Comparison of ENCODE assay signal across 8 cellular contexts in genomic region chr12:133181238-133181959, GRCh38. TPM values are rescaled to one million over a fixed set of nuclear protein-coding genes. Genes with fewer than 3 reads are reported as not detected.
DNase-seq lines count a peak whose midpoint lies in the region; TF ChIP-seq lines count a peak whose summit lies in the region.

ZNF268 (plus strand) TSS chr12:133181495; CDS start chr12:133181998, 503 bp downstream.

- peaks cover 7% of the 10 kb centered on the region for H3K9me3 ChIP-seq in neural cell (ENCODE audit: low read length)
- peaks cover 5 to 82% (median 50%) of the 10 kb centered on the region in 4 donors for H3K9me3 ChIP-seq in stomach

- 1 to 3% (median 1%) methylated on average over 38 to 40 of the region's 40 CpGs for WGBS in stomach, 5 donors

- H3K27ac ChIP-seq in neural cell (ENCODE audit: low read length), result peak within 1 kb of the TSS; percentile 88
- peak within 1 kb of the TSS; percentile 52 to 83 (median 79) for H3K27ac ChIP-seq in stomach

- peaks cover 23% of the 10 kb centered on the region for H3K79me2 ChIP-seq in neural cell (replicated peaks; ENCODE audit: insufficient read depth, low read length)

- peak; percentile 60 for TF ChIP-seq RAD21 in neural cell (conservative IDR thresholded peaks at IDR 0.05)

- H3K4me1 ChIP-seq in stomach, result peaks cover 6 to 14% (median 12%) of the 10 kb centered on the region in 4 donors

- peak; percentile 62 for TF ChIP-seq POLR2A in Raji (IDR thresholded peaks at IDR 0.05; ENCODE audit: insufficient read depth, low read depth, low read length)
- TF ChIP-seq POLR2A in stomach (IDR thresholded peaks at IDR 0.05), result no peak

- H3K4me3 ChIP-seq in neural cell (ENCODE audit: low read length) (peak within 1 kb of the TSS; percentile 100), stomach (peak within 1 kb of the TSS; percentile 69 to 99 (median 84))

- no peaks in the 10 kb centered on the region for H3K9me2 ChIP-seq in neural cell (ENCODE audit: insufficient read depth, low read length)

- H3K4me2 ChIP-seq in neural cell (ENCODE audit: low read length), result peak within 1 kb of the TSS; percentile 85

- H2AFZ ChIP-seq in neural cell (ENCODE audit: low read depth, low read length), result peak within 1 kb of the TSS; percentile 98

- TF ChIP-seq EP300 in neural cell (conservative IDR thresholded peaks at IDR 0.05; ENCODE audit: poor library complexity, severe bottlenecking) (peak; percentile 63), stomach (IDR thresholded peaks at IDR 0.05) (no peak)

- intact Hi-C loops in stomach (cut with DNase I; ENCODE audit: low total_unique reads), result no loop called here

- TF ChIP-seq CTCF in LNCAP (IDR thresholded peaks at IDR 0.05) (peak; percentile 87), neural cell (IDR thresholded peaks at IDR 0.05; ENCODE audit: poor library complexity, severe bottlenecking) (peak; percentile 95), stomach (IDR thresholded peaks at IDR 0.05) (peak in 5 of 7 experiments; percentile 18 to 91 (median 77))

- no peaks in the 10 kb centered on the region for H4K20me1 ChIP-seq in neural cell (ENCODE audit: insufficient read depth)

- H3K36me3 ChIP-seq in neural cell (ENCODE audit: insufficient read depth, low read length) (peaks cover 24% of the 10 kb centered on the region), stomach (peaks cover 25 to 38% (median 37%) of the 10 kb centered on the region in 4 donors)

- no peaks in the 10 kb centered on the region for H3K27me3 ChIP-seq in neural cell (ENCODE audit: insufficient read depth, low read depth, low read length)
- H3K27me3 ChIP-seq in stomach, result no peaks in the 10 kb centered on the region

- peak; percentile 95 for DNase-seq in ELR (ENCODE audit: low read depth)
- DNase-seq in GOT3 (lab: John Stamatoyannopoulos, UW), result peak; percentile 64
- peak; percentile 95 for DNase-seq in activated effector memory CD4-positive, alpha-beta T cell treated with anti-CD3 and anti-CD28 coated beads, Interleukin-2, amount 50 U/mL, for 16 hours
- DNase-seq in fibroblast of the conjunctiva (ENCODE audit: low read depth), result peak; percentile 83
- DNase-seq in stomach, result peak; percentile 94

- H3F3A ChIP-seq in neural cell (ENCODE audit: insufficient read depth, low read length, poor library complexity, severe bottlenecking), result no peaks in the 10 kb centered on the region

- H3K9ac ChIP-seq in neural cell (ENCODE audit: low read length), result peak within 1 kb of the TSS; percentile 95

TF ChIP-seq in neural cell, 6 proteins besides CTCF, POLR2A, EP300 and RAD21:
- TF ChIP-seq TAF1 (IDR thresholded peaks at IDR 0.05; ENCODE audit: low read depth) (peak; percentile 69), MXI1 (conservative IDR thresholded peaks at IDR 0.05; ENCODE audit: poor library complexity, severe bottlenecking) (peak; percentile 83), POLR2AphosphoS5 (IDR thresholded peaks at IDR 0.05) (peak; percentile 98), SMC3 (conservative IDR thresholded peaks at IDR 0.05; ENCODE audit: poor library complexity) (peak; percentile 67), EZH2 (IDR thresholded peaks at IDR 0.05; ENCODE audit: borderline replicate concordance, insufficient read depth, low read length, poor library complexity, severe bottlenecking) (no peak)
- TF ChIP-seq, protein P1, sequence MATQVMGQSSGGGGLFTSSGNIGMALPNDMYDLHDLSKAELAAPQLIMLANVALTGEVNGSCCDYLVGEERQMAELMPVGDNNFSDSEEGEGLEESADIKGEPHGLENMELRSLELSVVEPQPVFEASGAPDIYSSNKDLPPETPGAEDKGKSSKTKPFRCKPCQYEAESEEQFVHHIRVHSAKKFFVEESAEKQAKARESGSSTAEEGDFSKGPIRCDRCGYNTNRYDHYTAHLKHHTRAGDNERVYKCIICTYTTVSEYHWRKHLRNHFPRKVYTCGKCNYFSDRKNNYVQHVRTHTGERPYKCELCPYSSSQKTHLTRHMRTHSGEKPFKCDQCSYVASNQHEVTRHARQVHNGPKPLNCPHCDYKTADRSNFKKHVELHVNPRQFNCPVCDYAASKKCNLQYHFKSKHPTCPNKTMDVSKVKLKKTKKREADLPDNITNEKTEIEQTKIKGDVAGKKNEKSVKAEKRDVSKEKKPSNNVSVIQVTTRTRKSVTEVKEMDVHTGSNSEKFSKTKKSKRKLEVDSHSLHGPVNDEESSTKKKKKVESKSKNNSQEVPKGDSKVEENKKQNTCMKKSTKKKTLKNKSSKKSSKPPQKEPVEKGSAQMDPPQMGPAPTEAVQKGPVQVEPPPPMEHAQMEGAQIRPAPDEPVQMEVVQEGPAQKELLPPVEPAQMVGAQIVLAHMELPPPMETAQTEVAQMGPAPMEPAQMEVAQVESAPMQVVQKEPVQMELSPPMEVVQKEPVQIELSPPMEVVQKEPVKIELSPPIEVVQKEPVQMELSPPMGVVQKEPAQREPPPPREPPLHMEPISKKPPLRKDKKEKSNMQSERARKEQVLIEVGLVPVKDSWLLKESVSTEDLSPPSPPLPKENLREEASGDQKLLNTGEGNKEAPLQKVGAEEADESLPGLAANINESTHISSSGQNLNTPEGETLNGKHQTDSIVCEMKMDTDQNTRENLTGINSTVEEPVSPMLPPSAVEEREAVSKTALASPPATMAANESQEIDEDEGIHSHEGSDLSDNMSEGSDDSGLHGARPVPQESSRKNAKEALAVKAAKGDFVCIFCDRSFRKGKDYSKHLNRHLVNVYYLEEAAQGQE (IDR thresholded peaks at IDR 0.05; ENCODE audit: borderline replicate concordance), result peak; percentile 43

RNA-seq across cellular contexts. Expression of gene ZNF268, which starts in this region (rescaled TPM):
- 23.5 and 32.3 TPM in 2 replicates for polyA plus RNA-seq in neural cell
- polyA minus RNA-seq in neural cell, result 97.1 and 100 TPM in 2 replicates
- 10 to 100 TPM in 3 of 5 donors, 1 to 10 TPM in 1, under 1 TPM in 1; under 0.01 to 39.7 (median 12.1) TPM for total RNA-seq in stomach
- polyA plus RNA-seq in stomach, result 1 to 10 TPM; 2.7 to 5.3 (median 3.1) TPM

Comparison
In these comparisons a context has a peak if more than half of its experiments do, and no peak if none do; other contexts are left out.
1. Peak in every context shown above with its lines: DNase-seq, H3K4me3 ChIP-seq and H3K27ac ChIP-seq.